ENCODE assay signal across 24 cellular contexts in the genomic region with DNA sequence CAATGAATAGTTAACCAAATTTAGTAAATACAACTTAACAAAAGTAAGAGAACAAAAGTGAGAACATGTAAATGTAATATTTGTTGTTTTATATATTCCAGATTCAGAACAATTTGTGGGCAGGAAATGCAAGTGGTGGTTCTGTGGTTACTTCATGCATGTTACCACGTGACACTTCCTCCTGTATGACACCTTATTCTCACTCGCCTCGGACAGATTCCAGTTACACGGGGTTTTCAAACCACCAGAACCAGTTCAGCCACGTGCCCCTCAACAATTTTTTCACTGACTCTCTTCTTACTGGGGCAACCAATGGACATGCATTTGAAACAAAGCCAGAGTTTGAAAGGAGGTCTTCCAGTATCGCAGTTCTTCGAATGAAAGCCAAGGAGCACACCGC. TPM values are rescaled to one million over a fixed set of nuclear protein-coding genes. Genes with fewer than 3 reads are reported as not detected.
DNase-seq lines count a peak whose midpoint lies in the region; ATAC-seq lines count a peak whose summit lies in the region.
"Had no signal": no experiment of that assay in that cellular context is flagged by ENCODE, and none has a peak within 500 bp of the region (broad histone marks: within the 10 kb centered on the region; RNA-seq: fewer than 3 reads in every experiment).

No MANE protein-coding gene starts in this region.

- H3K4me3 Mint-ChIP-seq in activated CD4-positive, alpha-beta T cell treated with anti-CD3 and anti-CD28 coated beads, Interleukin-2, amount 10 ng/mL, durations not matched to agents 7 days and 5 days: no peak overlapping the region
- peak overlapping the region in 1 of 5 donors; percentile 6 for H3K4me3 Mint-ChIP-seq in immature natural killer cell
- H3K4me3 Mint-ChIP-seq: stimulated activated effector memory CD8-positive, alpha-beta T cell treated with anti-CD3 and anti-CD28 coated beads, Interleukin-12 subunit alpha, Interleukin-12 subunit beta, amount 100 ng/mL, for 72 hours; T-helper 17 cell had no signal

- CTCF ChIA-PET in activated CD4-positive, alpha-beta T cell treated with anti-CD3 and anti-CD28 coated beads, Interleukin-2, amount 10 ng/mL, durations not matched to agents 7 days and 5 days (lab: Charles Lee): no interaction called here

- peaks cover 6% of the 10 kb centered on the region for H3K4me1 Mint-ChIP-seq in activated CD4-positive, alpha-beta T cell treated with anti-CD3 and anti-CD28 coated beads, Interleukin-2, amount 10 ng/mL, durations not matched to agents 7 days and 5 days
- peaks cover 7 to 24% of the 10 kb centered on the region in 2 donors for H3K4me1 Mint-ChIP-seq in immature natural killer cell
- H3K4me1 Mint-ChIP-seq: stimulated activated effector memory CD8-positive, alpha-beta T cell treated with anti-CD3 and anti-CD28 coated beads, Interleukin-12 subunit alpha, Interleukin-12 subunit beta, amount 100 ng/mL, for 72 hours; T-helper 17 cell had no signal

- H3K27me3 Mint-ChIP-seq in activated CD4-positive, alpha-beta T cell treated with anti-CD3 and anti-CD28 coated beads, Interleukin-2, amount 10 ng/mL, durations not matched to agents 7 days and 5 days: peaks cover 1% of the 10 kb centered on the region
- peaks cover 0 to 3% (median 2%) of the 10 kb centered on the region in 3 donors for H3K27me3 Mint-ChIP-seq in immature natural killer cell (ENCODE audit: low read depth in 3 of 3)
- H3K27me3 Mint-ChIP-seq: T-helper 17 cell had no signal

- no peaks in the 10 kb centered on the region for H3K36me3 Mint-ChIP-seq in activated CD4-positive, alpha-beta T cell treated with anti-CD3 and anti-CD28 coated beads, Interleukin-2, amount 10 ng/mL, durations not matched to agents 7 days and 5 days (ENCODE audit: low read depth)
- H3K36me3 Mint-ChIP-seq in immature natural killer cell: no peaks in the 10 kb centered on the region
- H3K36me3 Mint-ChIP-seq: stimulated activated effector memory CD8-positive, alpha-beta T cell treated with anti-CD3 and anti-CD28 coated beads, Interleukin-12 subunit alpha, Interleukin-12 subunit beta, amount 100 ng/mL, for 72 hours had no signal

- POLR2A ChIA-PET in activated CD4-positive, alpha-beta T cell treated with anti-CD3 and anti-CD28 coated beads, Interleukin-2, amount 10 ng/mL, durations not matched to agents 7 days and 5 days (lab: Charles Lee): no interaction called here

- peak; percentile 12 for DNase-seq in activated CD4-positive, alpha-beta T cell treated with anti-CD3 and anti-CD28 coated beads, Interleukin-2, amount 10 ng/mL, durations not matched to agents 7 days and 5 days
- DNase-seq in activated CD4-positive, alpha-beta T cell treated with anti-CD3 and anti-CD28 coated beads, Interleukin-2, amount 50 U/mL, for 1 hour: no peak
- peak; percentile 11 to 21 (median 18) for DNase-seq in immature natural killer cell
- no peak for DNase-seq in inferior parietal cortex (ENCODE audit: extremely low spot score)
- no peak for DNase-seq in KBM-7
- DNase-seq in T-helper 1 cell: no peak
- DNase-seq: 8988T; activated CD4-positive, CD25-positive, alpha-beta regulatory T cell treated with anti-CD3 and anti-CD28 coated beads, Interleukin-2, amount 50 U/mL, for 72 hours; activated gamma-delta T cell treated with Interleukin-2 at 50 U/mL for 16 hours; cerebellar nuclear complex; effector memory CD4-positive, alpha-beta T cell; GM23248; mesendoderm; MG63; NCI-H2029; SHP77 treated with DMSO at 0.1 percent for 48 hours; spleen; T-helper 17 cell; tibial artery had no signal

- H3K9me3 Mint-ChIP-seq in activated CD4-positive, alpha-beta T cell treated with anti-CD3 and anti-CD28 coated beads, Interleukin-2, amount 10 ng/mL, durations not matched to agents 7 days and 5 days: peaks cover 3% of the 10 kb centered on the region
- H3K9me3 Mint-ChIP-seq in immature natural killer cell: peaks cover 0 to 13% (median 0%) of the 10 kb centered on the region in 6 donors

- ATAC-seq in GM21723 (IDR thresholded peaks at IDR 0.05; ENCODE audit: unreplicated experiment) (peak; percentile 75), HG03432 (IDR thresholded peaks at IDR 0.05; ENCODE audit: unreplicated experiment) (peak; percentile 75)
- ATAC-seq: stimulated activated effector memory CD8-positive, alpha-beta T cell treated with anti-CD3 and anti-CD28 coated beads, Interleukin-12 subunit alpha, Interleukin-12 subunit beta, amount 100 ng/mL, for 72 hours; T-helper 17 cell had no signal

- in situ Hi-C loops in KBM-7 (cut with MboI; ENCODE audit: low pct_unique_long_range_greater_than_20kb, low sequenced_read_pairs): no loop called here

- H3K27ac Mint-ChIP-seq in activated CD4-positive, alpha-beta T cell treated with anti-CD3 and anti-CD28 coated beads, Interleukin-2, amount 10 ng/mL, durations not matched to agents 7 days and 5 days: no peak overlapping the region
- H3K27ac Mint-ChIP-seq in immature natural killer cell: peak overlapping the region in 1 of 6 donors; percentile 16
- H3K27ac Mint-ChIP-seq: stimulated activated effector memory CD8-positive, alpha-beta T cell treated with anti-CD3 and anti-CD28 coated beads, Interleukin-12 subunit alpha, Interleukin-12 subunit beta, amount 100 ng/mL, for 72 hours; T-helper 17 cell had no signal

RNA-seq across cellular contexts. Expression of a gene that starts 21.0 kb away (rescaled TPM):
- not detected for total RNA-seq in activated CD4-positive, alpha-beta T cell treated with anti-CD3 and anti-CD28 coated beads, Interleukin-2, amount 10 ng/mL, durations not matched to agents 7 days and 5 days
- polyA plus RNA-seq in immature natural killer cell: not detected
- total RNA-seq: GM23248, prostate gland, spleen, T-helper 17 cell had no signal
- polyA plus RNA-seq: BJ, GM23248, spleen had no signal

Comparison
In these comparisons a context has a peak if more than half of its experiments do, and no peak if none do; other contexts are left out.
1. DNase-seq: peak in activated CD4-positive, alpha-beta T cell treated with anti-CD3 and anti-CD28 coated beads, Interleukin-2, amount 10 ng/mL, durations not matched to agents 7 days and 5 days (single experiment) and immature natural killer cell (3 of 3); none in activated CD4-positive, alpha-beta T cell treated with anti-CD3 and anti-CD28 coated beads, Interleukin-2, amount 50 U/mL, for 1 hour (single experiment), inferior parietal cortex (single experiment), KBM-7 (single experiment) and T-helper 1 cell (0 of 5).